Comparison of ENCODE assay signal across 10 cellular contexts in genomic region chr1:15938628-15939161, GRCh38. TPM values are rescaled to one million over a fixed set of nuclear protein-coding genes. Genes with fewer than 3 reads are reported as not detected.
A peak's percentile ranks its signal among the peaks of the same experiment; 100 is the strongest.
DNase-seq lines count a peak whose midpoint lies in the region; ATAC-seq and TF ChIP-seq lines count a peak whose summit lies in the region.
"Had no signal": no experiment of that assay in that cellular context is flagged by ENCODE, and none has a peak within 500 bp of the region (broad histone marks: within the 10 kb centered on the region; RNA-seq: fewer than 3 reads in every experiment).

No MANE protein-coding gene starts in this region.

- H3K4me3 Mint-ChIP-seq in effector memory CD8-positive, alpha-beta T cell = no peak overlapping the region
- no peak overlapping the region for H3K4me3 Mint-ChIP-seq in progenitor cell of endocrine pancreas (ENCODE audit: low read depth)

- CTCF ChIA-PET in AG04450 (lab: Charles Lee) = interaction anchor here (0.6 to 2.7 kb wide), 2 partner anchors 14 to 123 kb away, joined by 5 to 6 read pairs; no protein-coding TSS in a partner anchor

- no peaks in the 10 kb centered on the region; the same call in 1 of the 2 replicates for H3K9me3 ChIP-seq in AG04450 (ENCODE audit: control insufficient read depth, insufficient read depth, low read length)
- no peaks in the 10 kb centered on the region for H3K9me3 ChIP-seq in GM23248 (ENCODE audit: low read depth)

- DNase-seq in AG04450 (ENCODE audit: low read depth, low spot score) (no peak), GM23248 (no peak), progenitor cell of endocrine pancreas (ENCODE audit: low spot score, unreplicated experiment) (no peak), cortex of kidney (lab: John Stamatoyannopoulos, UW) (no peak), GM20000 (ENCODE audit: low spot score) (no peak), occipital lobe (lab: John Stamatoyannopoulos, UW) (no peak)
- DNase-seq in effector memory CD8-positive, alpha-beta T cell = no peak
- DNase-seq: activated effector memory CD4-positive, alpha-beta T cell treated with Interleukin-2 at 50 U/mL for 16 hours; NCI-H1105 treated with DMSO at 0.1 percent for 48 hours had no signal

- in situ Hi-C loops in GM23248 (cut with MboI) = no loop called here

- H3K27me3 ChIP-seq in AG04450 (ENCODE audit: control insufficient read depth, insufficient read depth, low read length) = no peaks in the 10 kb centered on the region
- H3K27me3 ChIP-seq in GM23248 (replicated peaks; ENCODE audit: insufficient read depth) = no peaks in the 10 kb centered on the region

- H3K4me1 ChIP-seq in GM23248 (ENCODE audit: insufficient read depth) = peaks cover 9% of the 10 kb centered on the region

- H3K4me3 ChIP-seq in AG04450 (ENCODE audit: low read depth, low read length) (no peak overlapping the region), GM23248 (no peak overlapping the region)

- H3K36me3 ChIP-seq in GM23248 (ENCODE audit: low read depth) = peaks cover 30% of the 10 kb centered on the region; the same call in 1 of the 2 replicates

- H3K36me3 Mint-ChIP-seq in effector memory CD8-positive, alpha-beta T cell (ENCODE audit: insufficient read depth) = peaks cover 62% of the 10 kb centered on the region
- peaks cover 22% of the 10 kb centered on the region for H3K36me3 Mint-ChIP-seq in progenitor cell of endocrine pancreas (ENCODE audit: insufficient read depth)

- H3K4me2 ChIP-seq in GM23248 (ENCODE audit: unreplicated experiment) = no peak overlapping the region

- TF ChIP-seq CTCF in AG04450 (IDR thresholded peaks at IDR 0.05; ENCODE audit: low read depth, low read length) (no peak), progenitor cell of endocrine pancreas (IDR thresholded peaks at IDR 0.05; ENCODE audit: unreplicated experiment) (no peak), GM20000 (IDR thresholded peaks at IDR 0.05; ENCODE audit: extremely low read depth, missing control alignments) (no peak)

- ATAC-seq in effector memory CD8-positive, alpha-beta T cell (replicated peaks) = no peak
- ATAC-seq in HG03378 (IDR thresholded peaks at IDR 0.05; ENCODE audit: unreplicated experiment) = no peak

- H3K9ac ChIP-seq in GM23248 = no peak overlapping the region

- WGBS in GM23248 (ENCODE audit: low coverage in 1 of 2, low lambda C conversion rate in 2 of 2, missing lambda C conversion rate in 2 of 2), 2 experiments = 82 to 84% methylated on average over 8 of the region's 8 CpGs

- H3K27ac ChIP-seq in AG04450 (ENCODE audit: low read depth, low read length) = peak overlapping the region; percentile 21
- peak overlapping the region; percentile 75; the same call in 1 of the 2 replicates for H3K27ac ChIP-seq in GM23248

- peaks cover 28% of the 10 kb centered on the region for H3F3A ChIP-seq in GM23248 (ENCODE audit: insufficient read depth)

- POLR2A ChIA-PET in AG04450 (lab: Yijun Ruan, JAX) = no interaction called here

- no peaks in the 10 kb centered on the region for H3K9me3 Mint-ChIP-seq in effector memory CD8-positive, alpha-beta T cell
- H3K9me3 Mint-ChIP-seq in progenitor cell of endocrine pancreas (ENCODE audit: low read depth) = no peaks in the 10 kb centered on the region

- H3K9me2 ChIP-seq in GM23248 (ENCODE audit: insufficient read depth) = no peaks in the 10 kb centered on the region

- no peaks in the 10 kb centered on the region for H3K27me3 Mint-ChIP-seq in effector memory CD8-positive, alpha-beta T cell
- H3K27me3 Mint-ChIP-seq in progenitor cell of endocrine pancreas = no peaks in the 10 kb centered on the region

- H3K4me1 Mint-ChIP-seq in effector memory CD8-positive, alpha-beta T cell (ENCODE audit: low read depth in 2 of 2) = peaks cover 0 to 2% of the 10 kb centered on the region in 2 donors
- peaks cover 4% of the 10 kb centered on the region for H3K4me1 Mint-ChIP-seq in progenitor cell of endocrine pancreas (ENCODE audit: low read depth)

- peaks cover 19% of the 10 kb centered on the region; the same call in 1 of the 2 replicates for H3K79me2 ChIP-seq in GM23248 (ENCODE audit: insufficient read depth)

- H2AFZ ChIP-seq in GM23248 = no peak overlapping the region

- no peaks in the 10 kb centered on the region for H4K20me1 ChIP-seq in GM23248 (ENCODE audit: insufficient read depth)

- H3K27ac Mint-ChIP-seq in effector memory CD8-positive, alpha-beta T cell = peak overlapping the region; percentile 15 to 68
- H3K27ac Mint-ChIP-seq in progenitor cell of endocrine pancreas = peak overlapping the region; percentile 76

RNA-seq across cellular contexts. Expression of gene ZBTB17, which starts 37.2 kb away (rescaled TPM):
- polyA plus RNA-seq in AG04450 (2011; rRNA removed) = 21.4 and 36.1 TPM in 2 replicates
- 33.1 and 53.7 TPM in 2 replicates for polyA minus RNA-seq in AG04450 (2011; rRNA and poly(A)+ RNA removed)
- total RNA-seq in GM23248 (2014; rRNA removed; shearing (Covaris generic)) = 33.2 and 50.7 TPM in 2 replicates
- polyA plus RNA-seq in GM23248 (2016; fragmentation: Nextera tagmentation; extraction: Ambion mirVana) = 20.5 and 25.1 TPM in 2 replicates
- 52.6 and 57.7 TPM in 2 replicates for total RNA-seq in progenitor cell of endocrine pancreas
- total RNA-seq in occipital lobe = 38.8 TPM
